In the genomic region with DNA sequence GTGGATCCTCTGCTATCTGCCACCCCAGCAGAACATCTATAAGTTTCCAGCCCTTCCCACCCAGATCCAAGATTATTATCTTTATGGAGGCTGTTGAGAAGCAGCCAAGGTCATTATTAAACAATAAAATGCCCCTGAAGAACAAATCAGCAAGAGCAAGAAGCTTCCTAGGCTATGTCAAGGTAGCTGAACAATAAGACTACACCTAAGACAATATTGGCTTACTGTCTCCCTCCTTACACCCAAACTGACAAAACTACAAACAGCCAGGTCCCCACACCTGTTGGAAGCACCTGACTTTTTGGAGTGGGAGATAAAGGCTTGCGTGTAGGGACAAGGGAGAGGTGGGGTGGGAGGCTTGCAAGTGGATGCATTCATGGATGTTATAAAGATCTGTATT, we compare ENCODE assay signal across 18 cellular contexts.
A peak's percentile ranks its signal among the peaks of the same experiment; 100 is the strongest.
DNase-seq lines count a peak whose midpoint lies in the region; ATAC-seq, FAIRE-seq and TF ChIP-seq lines count a peak whose summit lies in the region.
"Had no signal": no experiment of that assay in that cellular context is flagged by ENCODE, and none has a peak within 500 bp of the region (broad histone marks: within the 10 kb centered on the region; RNA-seq: fewer than 3 reads in every experiment).

No MANE protein-coding gene starts in this region.

- intact Hi-C loops in HepG2 (cut with micrococcal nuclease; ENCODE audit: unreplicated experiment) (no loop called here), right lobe of liver (cut with DNase I) (no loop called here)

- no peak for TF ChIP-seq POLR2A in HepG2 (IDR thresholded peaks at IDR 0.05; ENCODE audit: insufficient read depth in 1 of 2, low read depth in 2 of 2, low read length in 2 of 2)
- TF ChIP-seq POLR2A in right lobe of liver (IDR thresholded peaks at IDR 0.05), result no peak

- peaks cover 53% of the 10 kb centered on the region for H3K4me1 Mint-ChIP-seq in type B pancreatic cell (ENCODE audit: unreplicated experiment)

- ATAC-seq in HepG2, result no peak
- no peak for ATAC-seq in right lobe of liver
- ATAC-seq in GM18909 (IDR thresholded peaks at IDR 0.05; ENCODE audit: poor library complexity, unreplicated experiment), result no peak
- ATAC-seq: GM23338, sciatic nerve had no signal

- H2AFZ ChIP-seq in HepG2 (ENCODE audit: low read length) (no peak overlapping the region), Loucy (ENCODE audit: low read length) (no peak overlapping the region), hepatocyte (no peak overlapping the region)
- H2AFZ ChIP-seq: GM23338 had no signal

- no peak overlapping the region for H3K4me3 Mint-ChIP-seq in type B pancreatic cell
- H3K4me3 Mint-ChIP-seq: GM23338 had no signal

- POLR2A ChIA-PET in HepG2 (lab: Yijun Ruan, JAX), result no interaction called here

- H3K4me3 ChIP-seq in HepG2 (replicated peaks in 1 of 3; ENCODE audit: insufficient read depth in 1 of 3, low read depth in 2 of 3, low read length in 3 of 3) (no peak overlapping the region), right lobe of liver (no peak overlapping the region), Loucy (ENCODE audit: low read length, poor library complexity, severe bottlenecking) (no peak overlapping the region), hepatocyte (no peak overlapping the region)
- H3K4me3 ChIP-seq: GM23338 had no signal

- H3K9ac ChIP-seq in HepG2 (ENCODE audit: insufficient read depth, low read depth, low read length), result no peak overlapping the region
- no peak overlapping the region for H3K9ac ChIP-seq in Loucy (ENCODE audit: low read depth, low read length, poor library complexity, severe bottlenecking)

- no TSS peak for BruUV-seq in HepG2 (replicated peaks; lab: Mats Ljungman, UMichigan)

- no peak for TF ChIP-seq CTCF in HepG2 (CRISPR knock-in tag; IDR thresholded peaks at IDR 0.05)
- TF ChIP-seq CTCF in right lobe of liver (IDR thresholded peaks at IDR 0.05), result no peak
- no peak for TF ChIP-seq CTCF in Loucy (conservative IDR thresholded peaks at IDR 0.05; ENCODE audit: low read length)
- no peak for TF ChIP-seq CTCF in hepatocyte (IDR thresholded peaks at IDR 0.05; ENCODE audit: poor library complexity)
- no peak for TF ChIP-seq CTCF in type B pancreatic cell (conservative IDR thresholded peaks at IDR 0.05)

- no peak for TF ChIP-seq RAD21 in HepG2 (CRISPR knock-in tag; IDR thresholded peaks at IDR 0.05)

- H3K4me1 ChIP-seq in HepG2 (ENCODE audit: insufficient read depth, low read length), result peaks cover 100% of the 10 kb centered on the region
- peaks cover 0 to 50% (median 24%) of the 10 kb centered on the region in 4 donors for H3K4me1 ChIP-seq in right lobe of liver
- H3K4me1 ChIP-seq in Loucy (ENCODE audit: insufficient read depth, low read length, poor library complexity, severe bottlenecking), result peaks cover 94% of the 10 kb centered on the region
- peaks cover 53% of the 10 kb centered on the region for H3K4me1 ChIP-seq in hepatocyte (ENCODE audit: insufficient read depth)

- no peaks in the 10 kb centered on the region for H3K9me2 ChIP-seq in Loucy (replicated peaks; ENCODE audit: low read depth, low read length)
- H3K9me2 ChIP-seq in hepatocyte (replicated peaks; ENCODE audit: insufficient read depth), result no peaks in the 10 kb centered on the region

- no peaks in the 10 kb centered on the region for H3K9me3 Mint-ChIP-seq in type B pancreatic cell
- H3K9me3 Mint-ChIP-seq: activated T-helper 2 cell treated with anti-CD3 and anti-CD28 coated beads, Interferon-gamma antibody, Interleukin-2, Interleukin-4, amounts not matched to agents 10 μg/mL and 5 μg/mL and 100 μg/mL, durations not matched to agents 14 hours and 24 hours and 36 hours; GM23338 had no signal

- H3K27ac Mint-ChIP-seq in type B pancreatic cell, result peak overlapping the region; percentile 36
- H3K27ac Mint-ChIP-seq: activated T-helper 2 cell treated with anti-CD3 and anti-CD28 coated beads, Interferon-gamma antibody, Interleukin-2, Interleukin-4, amounts not matched to agents 10 μg/mL and 5 μg/mL and 100 μg/mL, durations not matched to agents 14 hours and 24 hours and 36 hours; GM23338 had no signal

- H3F3A ChIP-seq in Loucy (ENCODE audit: low read depth), result peaks cover 24% of the 10 kb centered on the region

- H3K36me3 ChIP-seq in HepG2 (replicated peaks in 1 of 2; ENCODE audit: control insufficient read depth in 1 of 2, insufficient read depth in 2 of 2, low read length in 2 of 2) (peaks cover 8 to 53% of the 10 kb centered on the region in 2 experiments), right lobe of liver (no peaks in the 10 kb centered on the region), Loucy (ENCODE audit: insufficient read depth, low read length) (no peaks in the 10 kb centered on the region), hepatocyte (replicated peaks; ENCODE audit: insufficient read depth, low read depth) (no peaks in the 10 kb centered on the region)

- FAIRE-seq in HepG2 (lab: Jason Lieb, UNC), result no peak
- FAIRE-seq: endometrium had no signal

- H3K9me3 ChIP-seq in HepG2 (ENCODE audit: low read length), result no peaks in the 10 kb centered on the region
- no peaks in the 10 kb centered on the region for H3K9me3 ChIP-seq in right lobe of liver
- H3K9me3 ChIP-seq in Loucy (ENCODE audit: insufficient read depth, low read depth, low read length), result no peaks in the 10 kb centered on the region
- no peaks in the 10 kb centered on the region for H3K9me3 ChIP-seq in hepatocyte (ENCODE audit: low read depth)

- H3K4me2 ChIP-seq in HepG2 (ENCODE audit: low read depth, low read length), result no peak overlapping the region
- peak overlapping the region; percentile 64 for H3K4me2 ChIP-seq in Loucy (ENCODE audit: low read depth, low read length, poor library complexity, severe bottlenecking)
- no peak overlapping the region for H3K4me2 ChIP-seq in hepatocyte
- H3K4me2 ChIP-seq: GM23338 had no signal

- TF ChIP-seq EP300 in HepG2 (IDR thresholded peaks at IDR 0.05; ENCODE audit: low read depth in 2 of 2, low read length in 2 of 2) (no peak), HepG2 (CRISPR knock-in tag; IDR thresholded peaks at IDR 0.05; ENCODE audit: borderline replicate concordance) (no peak)

- H3K36me3 Mint-ChIP-seq in type B pancreatic cell, result peaks cover 7% of the 10 kb centered on the region

- WGBS in HepG2 (ENCODE audit: low lambda C conversion rate), result 100% methylated on average over 1 of the region's 1 CpG
- 71% methylated on average over 1 of the region's 1 CpG for WGBS in right lobe of liver (ENCODE audit: insufficient coverage, low coverage, low lambda C conversion rate, missing lambda C conversion rate)
- 72% methylated on average over 1 of the region's 1 CpG for WGBS in hepatocyte (ENCODE audit: low lambda C conversion rate, missing lambda C conversion rate)

- peaks cover 75% of the 10 kb centered on the region for H4K20me1 ChIP-seq in HepG2 (ENCODE audit: insufficient read depth, low read length)
- peaks cover 63% of the 10 kb centered on the region for H4K20me1 ChIP-seq in Loucy (ENCODE audit: insufficient read depth, low read length, poor library complexity, severe bottlenecking)
- H4K20me1 ChIP-seq in hepatocyte (ENCODE audit: insufficient read depth, poor library complexity, severe bottlenecking), result peaks cover 76% of the 10 kb centered on the region

- no peak overlapping the region for H3K27ac ChIP-seq in HepG2 (ENCODE audit: extremely low read length, insufficient read depth, low read length)
- peak overlapping the region in 1 of 3 donors; percentile 84 for H3K27ac ChIP-seq in right lobe of liver
- peak overlapping the region; percentile 43 for H3K27ac ChIP-seq in hepatocyte

- in situ Hi-C loops in HepG2 (cut with HindIII; ENCODE audit: extremely low pct_ligation_motif_present, low pct_unique_long_range_greater_than_20kb), result no loop called here

- no peaks in the 10 kb centered on the region for H3K27me3 Mint-ChIP-seq in type B pancreatic cell

- no peaks in the 10 kb centered on the region for H3K27me3 ChIP-seq in HepG2 (ENCODE audit: control insufficient read depth in 1 of 2, insufficient read depth in 2 of 2, low read length in 2 of 2)
- no peaks in the 10 kb centered on the region for H3K27me3 ChIP-seq in right lobe of liver
- H3K27me3 ChIP-seq in Loucy (ENCODE audit: insufficient read depth, low read length, poor library complexity, severe bottlenecking), result no peaks in the 10 kb centered on the region
- H3K27me3 ChIP-seq in hepatocyte, result no peaks in the 10 kb centered on the region

- DNase-seq in HepG2 (ENCODE audit: low spot score) (no peak), right lobe of liver (no peak), hepatocyte (ENCODE audit: low spot score) (no peak), type B pancreatic cell (ENCODE audit: extremely low spot score, unreplicated experiment) (no peak), EL (no peak), UCSD-AML1 (lab: John Stamatoyannopoulos, UW; ENCODE audit: unreplicated experiment) (no peak)
- DNase-seq: GF-D8; NCI-H1048; NCI-H2107; NCI-H69; stimulated activated CD4-positive, alpha-beta T cell treated with anti-CD3 and anti-CD28 coated beads, Interleukin-2, amount 100 ng/mL, for 24 hours; T1000 had no signal

- H3K79me2 ChIP-seq in HepG2 (ENCODE audit: insufficient read depth, low read length) (peaks cover 97% of the 10 kb centered on the region), Loucy (ENCODE audit: insufficient read depth, low read length) (peaks cover 96% of the 10 kb centered on the region), hepatocyte (peaks cover 94% of the 10 kb centered on the region)

- CTCF ChIA-PET in HepG2 (lab: Yijun Ruan, JAX; ENCODE audit: low intra/inter-chr PET ratio, low total read pairs), result no interaction called here

TF ChIP-seq in HepG2, 621 proteins besides CTCF, POLR2A, EP300 and RAD21:
- TF ChIP-seq RBM22 (optimal IDR thresholded peaks at IDR 0.05; ENCODE audit: low read length) (peak; percentile 96), NFYC (CRISPR knock-in tag; IDR thresholded peaks at IDR 0.05) (no peak)
